In the genomic region with DNA sequence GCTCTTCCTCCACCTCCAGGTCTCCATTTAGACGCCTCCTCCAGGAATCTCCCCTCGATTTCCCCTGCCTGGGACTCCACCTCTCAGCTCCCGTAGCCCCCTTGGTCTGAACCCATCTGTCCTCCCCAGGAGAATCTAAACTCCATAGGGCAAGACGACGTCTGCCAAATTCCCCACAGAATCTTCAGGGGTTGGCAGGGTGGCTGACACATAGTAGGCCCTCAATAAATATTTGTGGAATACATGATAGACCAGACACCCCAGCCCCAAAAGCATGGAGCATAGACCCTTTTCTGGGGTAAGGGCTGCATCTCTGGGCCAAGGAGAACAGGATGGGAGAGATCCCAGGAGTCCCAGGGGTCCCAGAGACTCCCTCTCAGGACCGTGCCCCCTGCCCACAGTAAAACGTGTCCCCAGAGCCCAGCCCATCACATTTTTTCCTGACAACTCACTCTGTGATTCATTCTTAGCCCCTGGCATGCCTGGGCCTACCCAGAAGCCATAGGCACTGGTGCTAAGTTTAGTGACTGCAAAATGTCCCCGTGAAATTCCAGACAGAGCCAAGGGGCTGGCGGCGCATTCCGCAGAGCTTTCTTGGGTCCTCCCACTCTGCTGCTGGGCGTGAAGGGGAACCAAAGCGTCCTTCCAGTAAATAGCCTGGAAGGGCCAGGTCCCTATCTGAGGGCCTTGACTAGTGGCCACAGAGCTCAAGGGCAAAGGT, we compare ENCODE assay signal across 11 cellular contexts.
DNase-seq lines count a peak whose midpoint lies in the region; ATAC-seq, FAIRE-seq and TF ChIP-seq lines count a peak whose summit lies in the region.
"Had no signal": no experiment of that assay in that cellular context is flagged by ENCODE, and none has a peak within 500 bp of the region (broad histone marks: within the 10 kb centered on the region; RNA-seq: fewer than 3 reads in every experiment).

No MANE protein-coding gene starts in this region.

- H3K27ac Mint-ChIP-seq in astrocyte (ENCODE audit: unreplicated experiment): peak overlapping the region; percentile 28
- H3K27ac Mint-ChIP-seq: activated CD4-positive, alpha-beta memory T cell treated with anti-CD3 and anti-CD28 coated beads, Interleukin-2, amount 10 ng/mL, durations not matched to agents 7 days and 5 days had no signal

- no peak overlapping the region for H3K9ac ChIP-seq in astrocyte (ENCODE audit: low read length)

- H3K4me3 ChIP-seq in astrocyte (ENCODE audit: insufficient read depth, low read depth, low read length) (no peak overlapping the region), thoracic aorta (no peak overlapping the region)
- H3K4me3 ChIP-seq: testis had no signal

- no peaks in the 10 kb centered on the region for H3K79me2 ChIP-seq in astrocyte (ENCODE audit: insufficient read depth, low read length)

- FAIRE-seq in HTR-8/SVneo (lab: Jason Lieb, UNC) (peak; percentile 54), astrocyte (lab: Jason Lieb, UNC) (no peak)

- H3K9me3 ChIP-seq in astrocyte (ENCODE audit: insufficient read depth, low read depth, low read length) (no peaks in the 10 kb centered on the region), thoracic aorta (peaks cover 4% of the 10 kb centered on the region)
- H3K9me3 ChIP-seq: testis had no signal

- H3K4me1 ChIP-seq in astrocyte (ENCODE audit: insufficient read depth, low read length): peaks cover 6% of the 10 kb centered on the region
- peaks cover 0 to 16% of the 10 kb centered on the region in 2 donors for H3K4me1 ChIP-seq in thoracic aorta (ENCODE audit: control insufficient read depth in 1 of 2, low read depth in 2 of 2)
- H3K4me1 ChIP-seq: testis had no signal

- peak; percentile 72 for DNase-seq in HTR-8/SVneo (ENCODE audit: insufficient read length, low spot score)
- DNase-seq in astrocyte (ENCODE audit: low read depth): no peak
- peak; percentile 97 for DNase-seq in islet precursor cell
- no peak for DNase-seq in thoracic aorta (ENCODE audit: low spot score)
- DNase-seq in SHP77 treated with DMSO at 0.1 percent for 48 hours (lab: John Stamatoyannopoulos, UW): no peak
- DNase-seq: activated CD4-positive, alpha-beta memory T cell treated with anti-CD3 and anti-CD28 coated beads, Interleukin-2, amount 10 ng/mL, durations not matched to agents 7 days and 5 days; activated effector memory CD4-positive, alpha-beta T cell treated with anti-CD3 and anti-CD28 coated beads, Interleukin-2, amount 50 U/mL, for 16 hours; testis had no signal

- H3K4me3 Mint-ChIP-seq in astrocyte (ENCODE audit: unreplicated experiment): no peak overlapping the region
- H3K4me3 Mint-ChIP-seq: activated CD4-positive, alpha-beta memory T cell treated with anti-CD3 and anti-CD28 coated beads, Interleukin-2, amount 10 ng/mL, durations not matched to agents 7 days and 5 days; central memory CD8-positive, alpha-beta T cell had no signal

- peaks cover 12% of the 10 kb centered on the region for H3K4me1 Mint-ChIP-seq in astrocyte (ENCODE audit: low read depth, unreplicated experiment)
- H3K4me1 Mint-ChIP-seq: central memory CD8-positive, alpha-beta T cell had no signal

- TF ChIP-seq CTCF in astrocyte (IDR thresholded peaks at IDR 0.05; ENCODE audit: insufficient read depth, low read depth, low read length): no peak
- TF ChIP-seq CTCF in thoracic aorta (IDR thresholded peaks at IDR 0.05): no peak

- H2AFZ ChIP-seq in astrocyte (ENCODE audit: low read depth, low read length): peak overlapping the region; percentile 34

- H3K9me3 Mint-ChIP-seq in astrocyte (ENCODE audit: unreplicated experiment): peaks cover 1% of the 10 kb centered on the region
- H3K9me3 Mint-ChIP-seq: central memory CD8-positive, alpha-beta T cell had no signal

- ATAC-seq in thoracic aorta (ENCODE audit: insufficient number of reproducible peaks, low FRiP score, low read depth) (peak; percentile 41), HG03045 (IDR thresholded peaks at IDR 0.05; ENCODE audit: unreplicated experiment) (no peak), HG02884 (IDR thresholded peaks at IDR 0.05; ENCODE audit: unreplicated experiment) (no peak)

- H3K27me3 Mint-ChIP-seq in astrocyte (ENCODE audit: low read depth, unreplicated experiment): peaks cover 2% of the 10 kb centered on the region

- peak overlapping the region; percentile 9 for H3K4me2 ChIP-seq in astrocyte (ENCODE audit: low read length)

- H3K36me3 ChIP-seq in astrocyte (ENCODE audit: insufficient read depth, low read length): no peaks in the 10 kb centered on the region
- H3K36me3 ChIP-seq in thoracic aorta: no peaks in the 10 kb centered on the region

- H3K36me3 Mint-ChIP-seq in astrocyte (ENCODE audit: low read depth, unreplicated experiment): no peaks in the 10 kb centered on the region

- H3K27me3 ChIP-seq in astrocyte (ENCODE audit: insufficient read depth, low read length): no peaks in the 10 kb centered on the region
- no peaks in the 10 kb centered on the region for H3K27me3 ChIP-seq in thoracic aorta (replicated peaks; ENCODE audit: insufficient read depth)
- H3K27me3 ChIP-seq: testis had no signal

- H3K27ac ChIP-seq in astrocyte (ENCODE audit: low read depth, low read length) (no peak overlapping the region), thoracic aorta (peak overlapping the region in 1 of 2 donors; percentile 38)
- H3K27ac ChIP-seq: testis had no signal

- H4K20me1 ChIP-seq in astrocyte (ENCODE audit: insufficient read depth, low read length): no peaks in the 10 kb centered on the region

Comparison
In these comparisons a context has a peak if more than half of its experiments do, and no peak if none do; other contexts are left out.
1. DNase-seq: peak in HTR-8/SVneo (single experiment) and islet precursor cell (single experiment); none in astrocyte (single experiment), thoracic aorta (single experiment) and SHP77 treated with DMSO at 0.1 percent for 48 hours (single experiment).